Comparison of ENCODE assay signal across 18 cellular contexts in genomic region chr12:120846721-120847120, GRCh38. TPM values are rescaled to one million over a fixed set of nuclear protein-coding genes. Genes with fewer than 3 reads are reported as not detected.
DNase-seq lines count a peak whose midpoint lies in the region; ATAC-seq and TF ChIP-seq lines count a peak whose summit lies in the region.
"Had no signal": no experiment of that assay in that cellular context is flagged by ENCODE, and none has a peak within 500 bp of the region (broad histone marks: within the 10 kb centered on the region; RNA-seq: fewer than 3 reads in every experiment).

No MANE protein-coding gene starts in this region.

- H2AFZ ChIP-seq in OCI-LY3 (ENCODE audit: low read depth, low read length) (no peak overlapping the region), smooth muscle cell (ENCODE audit: low read depth) (no peak overlapping the region)
- H2AFZ ChIP-seq: hepatocyte had no signal

- no peak for TF ChIP-seq CTCF in OCI-LY3 (IDR thresholded peaks at IDR 0.05; ENCODE audit: low read depth, low read length)
- no peak for TF ChIP-seq CTCF in smooth muscle cell (IDR thresholded peaks at IDR 0.05; ENCODE audit: borderline replicate concordance, insufficient read depth, poor library complexity, severe bottlenecking)
- TF ChIP-seq CTCF in type B pancreatic cell (conservative IDR thresholded peaks at IDR 0.05) = no peak

- H3K79me2 ChIP-seq in OCI-LY3 (ENCODE audit: low read length) = peaks cover 82% of the 10 kb centered on the region
- H3K79me2 ChIP-seq in smooth muscle cell (ENCODE audit: low read depth) = peaks cover 28% of the 10 kb centered on the region

- peaks cover 14% of the 10 kb centered on the region for H3F3A ChIP-seq in smooth muscle cell (ENCODE audit: low read depth)

- H3K9me3 ChIP-seq in OCI-LY3 (ENCODE audit: insufficient read depth, low read length) (no peaks in the 10 kb centered on the region), smooth muscle cell (replicated peaks; ENCODE audit: low read depth) (no peaks in the 10 kb centered on the region)
- H3K9me3 ChIP-seq: pancreas, upper lobe of left lung had no signal

- no peaks in the 10 kb centered on the region for H3K36me3 ChIP-seq in OCI-LY3 (replicated peaks; ENCODE audit: low read depth, low read length)
- no peaks in the 10 kb centered on the region for H3K36me3 ChIP-seq in smooth muscle cell (ENCODE audit: low read depth)
- H3K36me3 ChIP-seq: pancreas, upper lobe of left lung had no signal

- peaks cover 91% of the 10 kb centered on the region for H3K4me1 Mint-ChIP-seq in activated naive CD4-positive, alpha-beta T cell treated with anti-CD3 and anti-CD28 coated beads, Interleukin-2, amount 50 U/mL, for 24 hours
- H3K4me1 Mint-ChIP-seq in activated naive CD4-positive, alpha-beta T cell treated with anti-CD3 and anti-CD28 coated beads, Interleukin-2, amount 10 ng/mL, durations not matched to agents 7 days and 5 days = peaks cover 12% of the 10 kb centered on the region
- peaks cover 30% of the 10 kb centered on the region for H3K4me1 Mint-ChIP-seq in type B pancreatic cell (ENCODE audit: unreplicated experiment)

- H3K4me1 ChIP-seq in OCI-LY3 (ENCODE audit: low read length) = peaks cover 93% of the 10 kb centered on the region
- no peaks in the 10 kb centered on the region for H3K4me1 ChIP-seq in smooth muscle cell (ENCODE audit: low read depth)

- H3K4me3 Mint-ChIP-seq in activated naive CD4-positive, alpha-beta T cell treated with anti-CD3 and anti-CD28 coated beads, Interleukin-2, amount 50 U/mL, for 24 hours = no peak overlapping the region
- H3K4me3 Mint-ChIP-seq in activated naive CD4-positive, alpha-beta T cell treated with anti-CD3 and anti-CD28 coated beads, Interleukin-2, amount 10 ng/mL, durations not matched to agents 7 days and 5 days = no peak overlapping the region
- no peak overlapping the region for H3K4me3 Mint-ChIP-seq in type B pancreatic cell
- H3K4me3 Mint-ChIP-seq: stimulated activated effector memory CD8-positive, alpha-beta T cell treated with anti-CD3 and anti-CD28 coated beads, Interleukin-12 subunit alpha, Interleukin-12 subunit beta, amount 100 ng/mL, for 72 hours had no signal

- H3K27ac ChIP-seq in OCI-LY3 (ENCODE audit: low read length) (peak overlapping the region; percentile 97), smooth muscle cell (ENCODE audit: low read depth) (peak overlapping the region; percentile 6)
- H3K27ac ChIP-seq: hepatocyte, upper lobe of left lung, VCaP had no signal

- no peaks in the 10 kb centered on the region for H4K20me1 ChIP-seq in OCI-LY3 (ENCODE audit: insufficient read depth, low read length)
- peaks cover 100% of the 10 kb centered on the region for H4K20me1 ChIP-seq in smooth muscle cell (ENCODE audit: low read depth)

- H3K9me3 Mint-ChIP-seq in activated naive CD4-positive, alpha-beta T cell treated with anti-CD3 and anti-CD28 coated beads, Interleukin-2, amount 50 U/mL, for 24 hours = no peaks in the 10 kb centered on the region
- H3K9me3 Mint-ChIP-seq in activated naive CD4-positive, alpha-beta T cell treated with anti-CD3 and anti-CD28 coated beads, Interleukin-2, amount 10 ng/mL, durations not matched to agents 7 days and 5 days = no peaks in the 10 kb centered on the region
- H3K9me3 Mint-ChIP-seq in type B pancreatic cell = no peaks in the 10 kb centered on the region
- H3K9me3 Mint-ChIP-seq: stimulated activated effector memory CD8-positive, alpha-beta T cell treated with anti-CD3 and anti-CD28 coated beads, Interleukin-12 subunit alpha, Interleukin-12 subunit beta, amount 100 ng/mL, for 72 hours had no signal

- peak overlapping the region; percentile 29 for H3K9ac ChIP-seq in OCI-LY3 (ENCODE audit: low read length)
- no peak overlapping the region for H3K9ac ChIP-seq in smooth muscle cell (ENCODE audit: low read depth)

- DNase-seq in activated naive CD4-positive, alpha-beta T cell treated with anti-CD3 and anti-CD28 coated beads, Interleukin-2, amount 10 ng/mL, durations not matched to agents 7 days and 5 days = no peak
- DNase-seq in fibroblast of peridontal ligament (ENCODE audit: extremely low read depth) (peak; percentile 63), smooth muscle cell (lab: John Stamatoyannopoulos, UW; ENCODE audit: unreplicated experiment) (no peak), mesenteric fat pad (ENCODE audit: low spot score) (no peak), type B pancreatic cell (ENCODE audit: extremely low spot score, unreplicated experiment) (no peak)
- DNase-seq: CD4-positive, alpha-beta memory T cell; dermis blood vessel endothelial cell; kidney; MV-4-11; NCI-H774; pancreas; upper lobe of left lung had no signal

- no peaks in the 10 kb centered on the region for H3K36me3 Mint-ChIP-seq in activated naive CD4-positive, alpha-beta T cell treated with anti-CD3 and anti-CD28 coated beads, Interleukin-2, amount 50 U/mL, for 24 hours
- no peaks in the 10 kb centered on the region for H3K36me3 Mint-ChIP-seq in activated naive CD4-positive, alpha-beta T cell treated with anti-CD3 and anti-CD28 coated beads, Interleukin-2, amount 10 ng/mL, durations not matched to agents 7 days and 5 days
- peaks cover 9% of the 10 kb centered on the region for H3K36me3 Mint-ChIP-seq in type B pancreatic cell
- H3K36me3 Mint-ChIP-seq: stimulated activated effector memory CD8-positive, alpha-beta T cell treated with anti-CD3 and anti-CD28 coated beads, Interleukin-12 subunit alpha, Interleukin-12 subunit beta, amount 100 ng/mL, for 72 hours had no signal

- no peaks in the 10 kb centered on the region for H3K27me3 ChIP-seq in OCI-LY3 (ENCODE audit: low read depth, low read length)
- no peaks in the 10 kb centered on the region for H3K27me3 ChIP-seq in smooth muscle cell (ENCODE audit: low read depth)
- H3K27me3 ChIP-seq: hepatocyte, pancreas, upper lobe of left lung had no signal

- CTCF ChIA-PET in activated naive CD4-positive, alpha-beta T cell treated with anti-CD3 and anti-CD28 coated beads, Interleukin-2, amount 10 ng/mL, durations not matched to agents 7 days and 5 days (lab: Charles Lee) = interaction anchor here (1.7 kb wide), 1 partner anchor 11 kb away, joined by 4 read pairs; no protein-coding TSS in a partner anchor

- peak overlapping the region; percentile 80 for H3K27ac Mint-ChIP-seq in activated naive CD4-positive, alpha-beta T cell treated with anti-CD3 and anti-CD28 coated beads, Interleukin-2, amount 50 U/mL, for 24 hours
- H3K27ac Mint-ChIP-seq in activated naive CD4-positive, alpha-beta T cell treated with anti-CD3 and anti-CD28 coated beads, Interleukin-2, amount 10 ng/mL, durations not matched to agents 7 days and 5 days = no peak overlapping the region
- H3K27ac Mint-ChIP-seq in type B pancreatic cell = no peak overlapping the region

- H3K4me2 ChIP-seq in OCI-LY3 (ENCODE audit: low read length) (peak overlapping the region; percentile 33), smooth muscle cell (peak overlapping the region; percentile 2)
- H3K4me2 ChIP-seq: hepatocyte had no signal

- no peaks in the 10 kb centered on the region for H3K27me3 Mint-ChIP-seq in activated naive CD4-positive, alpha-beta T cell treated with anti-CD3 and anti-CD28 coated beads, Interleukin-2, amount 50 U/mL, for 24 hours
- H3K27me3 Mint-ChIP-seq in activated naive CD4-positive, alpha-beta T cell treated with anti-CD3 and anti-CD28 coated beads, Interleukin-2, amount 10 ng/mL, durations not matched to agents 7 days and 5 days = no peaks in the 10 kb centered on the region
- H3K27me3 Mint-ChIP-seq in type B pancreatic cell = no peaks in the 10 kb centered on the region
- H3K27me3 Mint-ChIP-seq: CD4-positive, alpha-beta memory T cell had no signal

- H3K4me3 ChIP-seq in OCI-LY3 (ENCODE audit: low read length) = peak overlapping the region; percentile 10; the same call in 1 of the 2 replicates
- H3K4me3 ChIP-seq in smooth muscle cell = no peak overlapping the region
- H3K4me3 ChIP-seq: hepatocyte, pancreas, upper lobe of left lung had no signal

- no peak for ATAC-seq in GM19455 (IDR thresholded peaks at IDR 0.05; ENCODE audit: unreplicated experiment)
- ATAC-seq: stimulated activated effector memory CD8-positive, alpha-beta T cell treated with anti-CD3 and anti-CD28 coated beads, Interleukin-12 subunit alpha, Interleukin-12 subunit beta, amount 100 ng/mL, for 72 hours had no signal

RNA-seq across cellular contexts. Expression of gene SPPL3, which starts 57.4 kb away (rescaled TPM):
- total RNA-seq in smooth muscle cell (14.7 and 27.0 TPM in 2 replicates), mesenteric fat pad (43.0 TPM), type B pancreatic cell (ENCODE audit: low replicate concordance) (67.6 and 67.7 TPM in 2 replicates)
- polyA plus RNA-seq in smooth muscle cell = 22.5 and 41.1 TPM in 2 replicates
